Comparison of ENCODE assay signal across 1 cellular context in genomic region chr3:46208167-46208704, GRCh38.
A peak's percentile ranks its signal among the peaks of the same experiment; 100 is the strongest.
TF ChIP-seq lines count a peak whose summit lies in the region.

Gene CCR1, minus strand, starts transcription at chr3:46208313. Its CDS starts 4,000 bp downstream, at chr3:46204313.

TF ChIP-seq in GM12878, 131 proteins besides CTCF, POLR2A, EP300 and RAD21 (continued from another document):
- no peak for TF ChIP-seq HSF1 (IDR thresholded peaks at IDR 0.05; ENCODE audit: low read depth, low read length)
- peak; percentile 74; the same call in 1 of the 2 replicates for TF ChIP-seq ATF2 (IDR thresholded peaks at IDR 0.05; ENCODE audit: low read length)
- TF ChIP-seq ZNF687 (IDR thresholded peaks at IDR 0.05): no peak
- peak; percentile 98 for TF ChIP-seq IKZF1 (conservative IDR thresholded peaks at IDR 0.05)
- peak; percentile 30 to 59; a peak in 1 of 4 replicates for TF ChIP-seq BHLHE40 (IDR thresholded peaks at IDR 0.05; ENCODE audit: borderline replicate concordance in 1 of 2, low read depth in 2 of 2, low read length in 1 of 2)
- peak in 1 of 2 experiments; percentile 79; a peak in 2 of 3 replicates for TF ChIP-seq EGR1 (IDR thresholded peaks at IDR 0.05; ENCODE audit: borderline replicate concordance in 1 of 2, low read depth in 2 of 2, low read length in 2 of 2)
- peak; percentile 31 for TF ChIP-seq E2F8 (IDR thresholded peaks at IDR 0.05; ENCODE audit: low read depth, partially characterized antibody)
- TF ChIP-seq BACH1 (IDR thresholded peaks at IDR 0.05; ENCODE audit: borderline replicate concordance): no peak
- TF ChIP-seq MLLT1 (IDR thresholded peaks at IDR 0.05): peak; percentile 64; the same call in 1 of the 2 replicates
- TF ChIP-seq PKNOX1 (IDR thresholded peaks at IDR 0.05): peak; percentile 13; the same call in 1 of the 2 replicates
- no peak for TF ChIP-seq ELK1 (IDR thresholded peaks at IDR 0.05; ENCODE audit: low read depth, low read length)
- no peak for TF ChIP-seq RAD51 (IDR thresholded peaks at IDR 0.05)
- TF ChIP-seq PML (IDR thresholded peaks at IDR 0.05; ENCODE audit: low read length): 0 out of 2 replicates have a peak, but pooled peaks have one; percentile 56
- no peak for TF ChIP-seq RB1 (IDR thresholded peaks at IDR 0.05; ENCODE audit: borderline replicate concordance)
